In the genomic region with DNA sequence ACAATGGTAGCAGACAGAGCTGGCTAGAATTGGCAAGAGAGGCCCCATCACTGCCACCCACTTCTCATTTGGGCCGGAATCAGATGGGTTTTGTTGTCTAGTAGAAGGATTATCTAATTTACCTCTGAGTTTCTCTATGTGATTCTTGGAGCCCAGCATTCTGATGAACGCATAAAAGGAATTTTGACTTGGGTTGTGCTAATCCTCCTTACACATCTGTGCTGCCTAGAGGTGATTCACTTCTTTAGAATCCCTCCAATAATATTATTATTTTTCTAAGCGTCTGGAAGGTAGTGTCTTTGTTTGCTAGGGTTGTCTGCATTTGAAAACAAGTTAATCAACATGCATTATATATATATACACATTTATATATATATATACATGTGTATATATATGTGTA, we compare ENCODE assay signal across 20 cellular contexts.
DNase-seq lines count a peak whose midpoint lies in the region; ATAC-seq, FAIRE-seq and TF ChIP-seq lines count a peak whose summit lies in the region.
"Had no signal": no experiment of that assay in that cellular context is flagged by ENCODE, and none has a peak within 500 bp of the region (broad histone marks: within the 10 kb centered on the region; RNA-seq: fewer than 3 reads in every experiment).

No MANE protein-coding gene starts in this region.

- peaks cover 44% of the 10 kb centered on the region for H3K4me1 ChIP-seq in CD4-positive, CD25-positive, alpha-beta regulatory T cell (ENCODE audit: control insufficient read depth, insufficient read depth, low read length, poor library complexity, severe bottlenecking)
- peaks cover 0 to 26% of the 10 kb centered on the region in 2 experiments; a peak in 3 of 5 replicates for H3K4me1 ChIP-seq in K562 (replicated peaks in 1 of 2; ENCODE audit: control insufficient read depth in 2 of 2, insufficient read depth in 2 of 2, low read length in 2 of 2)
- peaks cover 4% of the 10 kb centered on the region for H3K4me1 ChIP-seq in mesenchymal stem cell (ENCODE audit: control insufficient read depth, insufficient read depth, low read depth, low read length)
- H3K4me1 ChIP-seq in neuronal stem cell (ENCODE audit: control insufficient read depth in 2 of 2, insufficient read depth in 1 of 2, low read depth in 1 of 2, low read length in 2 of 2): no peaks in the 10 kb centered on the region
- H3K4me1 ChIP-seq in right lobe of liver: peaks cover 0 to 9% (median 0%) of the 10 kb centered on the region in 4 donors
- H3K4me1 ChIP-seq: ascending aorta had no signal

- H3K23ac ChIP-seq in mesenchymal stem cell (ENCODE audit: low read length in 2 of 2) (no peak overlapping the region), neuronal stem cell (ENCODE audit: low read depth, low read length, poor library complexity) (no peak overlapping the region)

- no peaks in the 10 kb centered on the region for H3K9me1 ChIP-seq in K562 (ENCODE audit: control insufficient read depth, insufficient read depth, low read length)

- H3K18ac ChIP-seq in mesenchymal stem cell (ENCODE audit: low read depth in 1 of 2, low read length in 2 of 2) (no peak overlapping the region), neuronal stem cell (ENCODE audit: low read length) (no peak overlapping the region)

- H3K79me1 ChIP-seq in mesenchymal stem cell (replicated peaks; ENCODE audit: low read length, poor library complexity, severe bottlenecking) (peaks cover 2% of the 10 kb centered on the region), neuronal stem cell (ENCODE audit: low read depth, low read length) (no peaks in the 10 kb centered on the region)

- no TSS peak for BruUV-seq in K562 (replicated peaks; lab: Mats Ljungman, UMichigan)

- no peak overlapping the region for H3K4me3 ChIP-seq in CD4-positive, CD25-positive, alpha-beta regulatory T cell (ENCODE audit: low read depth, low read length)
- H3K4me3 ChIP-seq in K562 (no peak overlapping the region), mesenchymal stem cell (ENCODE audit: insufficient read depth in 1 of 2, low read depth in 1 of 2, low read length in 2 of 2) (no peak overlapping the region), neuronal stem cell (ENCODE audit: low read length in 2 of 2) (no peak overlapping the region), right lobe of liver (no peak overlapping the region)
- H3K4me3 ChIP-seq: ascending aorta, ovary had no signal

- no peak overlapping the region for H3K14ac ChIP-seq in mesenchymal stem cell (ENCODE audit: low read length in 2 of 2)
- no peak overlapping the region for H3K14ac ChIP-seq in neuronal stem cell (ENCODE audit: low read length)

- no peak for TF ChIP-seq RAD21 in K562 (CRISPR knock-in tag; conservative IDR thresholded peaks at IDR 0.05 in 1 of 2, IDR thresholded peaks at IDR 0.05 in 1 of 2)

- WGBS in K562 (ENCODE audit: insufficient coverage, low coverage, missing lambda C conversion rate): 29% methylated on average over 3 of the region's 3 CpGs
- 0% methylated on average over 1 of the region's 3 CpGs for WGBS in mesenchymal stem cell
- no CpG with 5 or more reads among the region's 3 CpGs for WGBS in neuronal stem cell (ENCODE audit: extremely low coverage in 2 of 2, insufficient read length in 2 of 2, insufficient replicate concordance in 1 of 2), 2 donors
- WGBS in right lobe of liver (ENCODE audit: insufficient coverage, low coverage, low lambda C conversion rate, missing lambda C conversion rate): 50% methylated on average over 3 of the region's 3 CpGs

- H3K79me2 ChIP-seq in K562 (ENCODE audit: control insufficient read depth, insufficient read depth, low read length): no peaks in the 10 kb centered on the region

- CTCF ChIA-PET in K562 (lab: Yijun Ruan, JAX; ENCODE audit: low intra/inter-chr PET ratio): no interaction called here

- peak overlapping the region; percentile 52 for H2AFZ ChIP-seq in K562 (ENCODE audit: low read depth, low read length)
- no peak overlapping the region for H2AFZ ChIP-seq in mesenchymal stem cell (ENCODE audit: low read depth, low read length)
- no peak overlapping the region for H2AFZ ChIP-seq in neuronal stem cell (ENCODE audit: low read length)

- H4K91ac ChIP-seq in mesenchymal stem cell (ENCODE audit: low read length): no peak overlapping the region
- H4K91ac ChIP-seq in neuronal stem cell (ENCODE audit: low read depth, low read length, poor library complexity): no peak overlapping the region

- H2BK12ac ChIP-seq in mesenchymal stem cell (ENCODE audit: low read length in 2 of 2): no peak overlapping the region
- no peak overlapping the region for H2BK12ac ChIP-seq in neuronal stem cell (ENCODE audit: low read length)

- TF ChIP-seq POLR2A in K562 (conservative IDR thresholded peaks at IDR 0.05): no peak
- no peak for TF ChIP-seq POLR2A in right lobe of liver (IDR thresholded peaks at IDR 0.05)

- intact Hi-C loops in K562 (cut with micrococcal nuclease): no loop called here
- intact Hi-C loops in right lobe of liver (cut with DNase I): no loop called here

- H3K9ac ChIP-seq in K562 (ENCODE audit: insufficient read depth in 1 of 2, low read depth in 2 of 2, low read length in 2 of 2): no peak overlapping the region
- H3K9ac ChIP-seq in mesenchymal stem cell (ENCODE audit: low read length): no peak overlapping the region
- H3K9ac ChIP-seq in neuronal stem cell (ENCODE audit: low read depth, low read length, poor library complexity): no peak overlapping the region

- TF ChIP-seq EP300 in K562 (IDR thresholded peaks at IDR 0.05; ENCODE audit: low read length): no peak

- no peak for FAIRE-seq in K562 (lab: Jason Lieb, UNC)
- FAIRE-seq: GM12892 had no signal

- H3K9me3 ChIP-seq in CD4-positive, CD25-positive, alpha-beta regulatory T cell (ENCODE audit: control insufficient read depth in 2 of 2, low read length in 2 of 2): no peaks in the 10 kb centered on the region
- H3K9me3 ChIP-seq in K562 (replicated peaks; ENCODE audit: control insufficient read depth, insufficient read depth, low read depth, low read length) (no peaks in the 10 kb centered on the region), mesenchymal stem cell (ENCODE audit: control insufficient read depth, low read length) (no peaks in the 10 kb centered on the region), neuronal stem cell (replicated peaks in 1 of 2; ENCODE audit: control insufficient read depth in 2 of 2, insufficient read depth in 1 of 2, low read depth in 1 of 2, low read length in 2 of 2) (no peaks in the 10 kb centered on the region), right lobe of liver (no peaks in the 10 kb centered on the region)
- H3K9me3 ChIP-seq: ascending aorta, ovary had no signal

- peak overlapping the region; percentile 42 to 72 (median 65) for H3K27ac Mint-ChIP-seq in CD4-positive, CD25-positive, alpha-beta regulatory T cell
- H3K27ac Mint-ChIP-seq: WTC11 had no signal

- H3K27ac ChIP-seq in CD4-positive, CD25-positive, alpha-beta regulatory T cell (ENCODE audit: insufficient read depth, low read length, poor library complexity, severe bottlenecking): no peak overlapping the region
- H3K27ac ChIP-seq in K562 (ENCODE audit: extremely low read depth, low read depth, low read length): no peak overlapping the region
- peak overlapping the region; percentile 67 for H3K27ac ChIP-seq in mesenchymal stem cell (ENCODE audit: low read length, poor library complexity, severe bottlenecking)
- H3K27ac ChIP-seq in neuronal stem cell (replicated peaks; ENCODE audit: low read length): no peak overlapping the region
- no peak overlapping the region for H3K27ac ChIP-seq in right lobe of liver
- H3K27ac ChIP-seq: ascending aorta, ovary had no signal

- H2BK15ac ChIP-seq in mesenchymal stem cell (ENCODE audit: low read depth, poor library complexity, severe bottlenecking) (no peak overlapping the region), neuronal stem cell (ENCODE audit: low read length) (no peak overlapping the region)

- POLR2A ChIA-PET in K562 (lab: Yijun Ruan, JAX): no interaction called here

- H2AK5ac ChIP-seq in mesenchymal stem cell (ENCODE audit: low read length, severe bottlenecking) (no peak overlapping the region), neuronal stem cell (ENCODE audit: low read depth, low read length) (no peak overlapping the region)

- peak overlapping the region in 1 of 4 donors; percentile 17 for H3K4me3 Mint-ChIP-seq in CD4-positive, CD25-positive, alpha-beta regulatory T cell
- H3K4me3 Mint-ChIP-seq: WTC11 had no signal

- H2BK5ac ChIP-seq in mesenchymal stem cell (ENCODE audit: low read depth, low read length, poor library complexity, severe bottlenecking): no peak overlapping the region
- no peak overlapping the region for H2BK5ac ChIP-seq in neuronal stem cell (ENCODE audit: low read length)

- peaks cover 3% of the 10 kb centered on the region for H3K36me3 ChIP-seq in CD4-positive, CD25-positive, alpha-beta regulatory T cell (ENCODE audit: control insufficient read depth, insufficient read depth, low read length)
- H3K36me3 ChIP-seq in K562 (ENCODE audit: control insufficient read depth, insufficient read depth, low read length) (no peaks in the 10 kb centered on the region), mesenchymal stem cell (ENCODE audit: control insufficient read depth in 1 of 2, insufficient read depth in 2 of 2, low read depth in 1 of 2, low read length in 2 of 2) (no peaks in the 10 kb centered on the region), neuronal stem cell (replicated peaks in 1 of 2; ENCODE audit: control insufficient read depth in 2 of 2, insufficient read depth in 2 of 2, low read length in 2 of 2) (no peaks in the 10 kb centered on the region), right lobe of liver (no peaks in the 10 kb centered on the region)
- H3K36me3 ChIP-seq: ascending aorta, ovary had no signal

- H3K9me3 Mint-ChIP-seq in CD4-positive, CD25-positive, alpha-beta regulatory T cell: peaks cover 0 to 2% (median 0%) of the 10 kb centered on the region in 7 donors
- H3K9me3 Mint-ChIP-seq: activated T-helper 2 cell treated with anti-CD3 and anti-CD28 coated beads, Interferon-gamma antibody, Interleukin-2, Interleukin-4, amounts not matched to agents 10 μg/mL and 5 μg/mL and 100 μg/mL, durations not matched to agents 14 hours and 24 hours and 36 hours; WTC11 had no signal

- H4K8ac ChIP-seq in mesenchymal stem cell (ENCODE audit: low read length): no peak overlapping the region
- H4K8ac ChIP-seq in neuronal stem cell (ENCODE audit: low read depth, low read length): no peak overlapping the region

- H3K4ac ChIP-seq in mesenchymal stem cell (ENCODE audit: low read depth in 1 of 2, low read length in 2 of 2) (no peak overlapping the region), neuronal stem cell (ENCODE audit: low read length) (no peak overlapping the region)

- no peak for DNase-seq in CD4-positive, CD25-positive, alpha-beta regulatory T cell
- DNase-seq in GM03348 (ENCODE audit: low spot score) (peak; percentile 12), K562 (ENCODE audit: extremely low read depth in 1 of 4, low spot score in 3 of 4) (no peak), mesenchymal stem cell (no peak), neuronal stem cell (ENCODE audit: low spot score) (no peak), right lobe of liver (no peak), cerebellar nuclear complex (lab: John Stamatoyannopoulos, UW) (no peak)
- DNase-seq: erythroblast, KG1, left ventricle myocardium superior, NCI-H1092 treated with DMSO at 0.1 percent for 48 hours, NCI-H526 treated with DMSO at 0.1 percent for 48 hours, ovary, SHP77, small intestine had no signal

- H2BK120ac ChIP-seq in mesenchymal stem cell (ENCODE audit: low read depth, low read length) (no peak overlapping the region), neuronal stem cell (ENCODE audit: low read depth, low read length) (no peak overlapping the region)

- peaks cover 9% of the 10 kb centered on the region for H3K36me3 Mint-ChIP-seq in CD4-positive, CD25-positive, alpha-beta regulatory T cell
- H3K36me3 Mint-ChIP-seq: WTC11 had no signal

- H3K4me1 Mint-ChIP-seq in CD4-positive, CD25-positive, alpha-beta regulatory T cell: peaks cover 52 to 82% (median 58%) of the 10 kb centered on the region in 4 donors

- in situ Hi-C loops in K562 (cut with MboI): no loop called here

- H3K27me3 ChIP-seq in CD4-positive, CD25-positive, alpha-beta regulatory T cell (ENCODE audit: control insufficient read depth, insufficient read depth, low read length): no peaks in the 10 kb centered on the region
- H3K27me3 ChIP-seq in K562 (ENCODE audit: control insufficient read depth in 2 of 2, insufficient read depth in 2 of 2, low read length in 2 of 2) (no peaks in the 10 kb centered on the region), mesenchymal stem cell (ENCODE audit: control insufficient read depth in 1 of 2, insufficient read depth in 1 of 2, low read length in 2 of 2) (no peaks in the 10 kb centered on the region), neuronal stem cell (ENCODE audit: control insufficient read depth in 3 of 3, insufficient read depth in 3 of 3, low read depth in 1 of 3, low read length in 3 of 3) (no peaks in the 10 kb centered on the region), right lobe of liver (no peaks in the 10 kb centered on the region)
- H3K27me3 ChIP-seq: ascending aorta, ovary had no signal

- H3K4me2 ChIP-seq in K562 (ENCODE audit: insufficient read depth, low read length): no peak overlapping the region
- H3K4me2 ChIP-seq in mesenchymal stem cell (ENCODE audit: low read length, poor library complexity, severe bottlenecking): no peak overlapping the region
- no peak overlapping the region for H3K4me2 ChIP-seq in neuronal stem cell (ENCODE audit: insufficient read depth, low read length, poor library complexity, severe bottlenecking)

- TF ChIP-seq CTCF in K562 (IDR thresholded peaks at IDR 0.05 in 2 of 3, conservative IDR thresholded peaks at IDR 0.05 in 1 of 3; ENCODE audit: insufficient read depth in 2 of 3, low read depth in 1 of 3, low read length in 3 of 3): no peak
- no peak for TF ChIP-seq CTCF in right lobe of liver (IDR thresholded peaks at IDR 0.05)

- no peaks in the 10 kb centered on the region for H3K27me3 Mint-ChIP-seq in CD4-positive, CD25-positive, alpha-beta regulatory T cell

- ATAC-seq in CD4-positive, CD25-positive, alpha-beta regulatory T cell (ENCODE audit: low read depth in 2 of 2): no peak
- ATAC-seq in K562: no peak
- no peak for ATAC-seq in right lobe of liver
- ATAC-seq in GM18519 (IDR thresholded peaks at IDR 0.05; ENCODE audit: low FRiP score, unreplicated experiment): no peak
- ATAC-seq: left ventricle myocardium superior, WTC11 had no signal

- no peaks in the 10 kb centered on the region for H4K20me1 ChIP-seq in K562 (replicated peaks; ENCODE audit: control insufficient read depth, insufficient read depth, low read length)
